Comparison of ENCODE assay signal across 28 cellular contexts in genomic region chr19:18906605-18907519, GRCh38. TPM values are rescaled to one million over a fixed set of nuclear protein-coding genes. Genes with fewer than 3 reads are reported as not detected.
DNase-seq lines count a peak whose midpoint lies in the region; ATAC-seq, FAIRE-seq and TF ChIP-seq lines count a peak whose summit lies in the region.
"Had no signal": no experiment of that assay in that cellular context is flagged by ENCODE, and none has a peak within 500 bp of the region (broad histone marks: within the 10 kb centered on the region; RNA-seq: fewer than 3 reads in every experiment).

No MANE protein-coding gene starts in this region.

- no peaks in the 10 kb centered on the region for H3K36me3 Mint-ChIP-seq in type B pancreatic cell
- H3K36me3 Mint-ChIP-seq in chondrocyte (ENCODE audit: low read depth) = peaks cover 13% of the 10 kb centered on the region

- ATAC-seq in left cardiac atrium = no peak
- ATAC-seq in heart right ventricle = no peak
- ATAC-seq: effector memory CD8-positive, alpha-beta T cell; stimulated activated naive B cell treated with anti-CD40 and anti-IgM and Interleukin-4, amounts not matched to agents 10 μg/mL and 1 μg/mL and 100 μg/mL, for 72 hours had no signal

- FAIRE-seq in frontal cortex (lab: Jason Lieb, UNC) = no peak

- TF ChIP-seq CTCF in heart right ventricle (IDR thresholded peaks at IDR 0.05) (no peak), type B pancreatic cell (conservative IDR thresholded peaks at IDR 0.05) (no peak), chondrocyte (IDR thresholded peaks at IDR 0.05) (no peak)

- no peak overlapping the region for H3K27ac ChIP-seq in heart right ventricle
- H3K27ac ChIP-seq: 22Rv1, colonic mucosa, GM23248, neutrophil, transverse colon had no signal

- 94% methylated on average over 36 of the region's 36 CpGs for WGBS in heart right ventricle, 2 donors

- H3K27ac Mint-ChIP-seq in type B pancreatic cell = no peak overlapping the region
- H3K27ac Mint-ChIP-seq in chondrocyte (ENCODE audit: unreplicated experiment) = no peak overlapping the region
- H3K27ac Mint-ChIP-seq: activated naive CD8-positive, alpha-beta T cell treated with anti-CD3 and anti-CD28 coated beads, Interleukin-2, amount 10 ng/mL, durations not matched to agents 7 days and 5 days; CD8-positive, alpha-beta memory T cell had no signal

- H3K36me3 ChIP-seq in heart right ventricle = peaks cover 0 to 90% (median 13%) of the 10 kb centered on the region in 9 donors

- intact Hi-C loops in left cardiac atrium (cut with DNase I) (no loop called here), heart right ventricle (cut with DNase I) (no loop called here)

- H3K27me3 Mint-ChIP-seq in type B pancreatic cell = no peaks in the 10 kb centered on the region
- H3K27me3 Mint-ChIP-seq in chondrocyte (ENCODE audit: low read depth) = no peaks in the 10 kb centered on the region
- H3K27me3 Mint-ChIP-seq: activated naive CD8-positive, alpha-beta T cell treated with anti-CD3 and anti-CD28 coated beads, Interleukin-2, amount 10 ng/mL, durations not matched to agents 7 days and 5 days; brain; CD8-positive, alpha-beta memory T cell; effector memory CD8-positive, alpha-beta T cell; stimulated activated naive B cell treated with anti-CD40 and anti-IgM and Interleukin-4, amounts not matched to agents 10 μg/mL and 1 μg/mL and 100 μg/mL, for 72 hours had no signal

- H3K27me3 ChIP-seq in heart right ventricle = no peaks in the 10 kb centered on the region
- H3K27me3 ChIP-seq: colonic mucosa, neutrophil, transverse colon had no signal

- no peaks in the 10 kb centered on the region for H3K4me1 Mint-ChIP-seq in type B pancreatic cell (ENCODE audit: unreplicated experiment)
- no peaks in the 10 kb centered on the region for H3K4me1 Mint-ChIP-seq in chondrocyte (ENCODE audit: low read depth)
- H3K4me1 Mint-ChIP-seq: activated naive CD8-positive, alpha-beta T cell treated with anti-CD3 and anti-CD28 coated beads, Interleukin-2, amount 10 ng/mL, durations not matched to agents 7 days and 5 days; brain had no signal

- no peak overlapping the region for H3K4me3 ChIP-seq in heart right ventricle
- H3K4me3 ChIP-seq: colonic mucosa, GM23248, smooth muscle cell, transverse colon had no signal

- H3K4me1 ChIP-seq in heart right ventricle = no peaks in the 10 kb centered on the region
- H3K4me1 ChIP-seq: colonic mucosa, transverse colon had no signal

- peak; percentile 18 for DNase-seq in left cardiac atrium
- DNase-seq in heart right ventricle = no peak
- peak; percentile 69 to 73 for DNase-seq in frontal cortex (ENCODE audit: low spot score in 2 of 2)
- DNase-seq in middle frontal gyrus (ENCODE audit: extremely low spot score, low spot score) = peak; percentile 40
- peak; percentile 67 for DNase-seq in type B pancreatic cell (ENCODE audit: extremely low spot score, unreplicated experiment)
- DNase-seq in Kasumi-1 (lab: John Stamatoyannopoulos, UW) = no peak
- DNase-seq in chondrocyte (ENCODE audit: low spot score) = no peak
- no peak for DNase-seq in NCI-H187 (lab: John Stamatoyannopoulos, UW)
- DNase-seq: activated naive CD8-positive, alpha-beta T cell treated with anti-CD3 and anti-CD28 coated beads, Interleukin-2, amount 10 ng/mL, durations not matched to agents 7 days and 5 days; CD8-positive, alpha-beta memory T cell; colonic mucosa; effector memory CD8-positive, alpha-beta T cell; foreskin melanocyte; GF-D8; GM23248; kidney glomerular epithelial cell; mammary epithelial cell; MM.1S; NCI-H1417; NCI-H774; retina; stimulated activated CD4-positive, alpha-beta T cell treated with anti-CD3 and anti-CD28 coated beads, Interleukin-4, amount 100 ng/mL, for 1 hour; stimulated activated naive B cell treated with anti-CD40 and anti-IgM and Interleukin-4, amounts not matched to agents 10 μg/mL and 1 μg/mL and 100 μg/mL, for 72 hours; transverse colon had no signal

- H3K4me3 Mint-ChIP-seq in type B pancreatic cell = no peak overlapping the region
- no peak overlapping the region for H3K4me3 Mint-ChIP-seq in chondrocyte (ENCODE audit: unreplicated experiment)
- H3K4me3 Mint-ChIP-seq: activated naive CD8-positive, alpha-beta T cell treated with anti-CD3 and anti-CD28 coated beads, Interleukin-2, amount 10 ng/mL, durations not matched to agents 7 days and 5 days; brain had no signal

- no peaks in the 10 kb centered on the region for H3K9me3 ChIP-seq in heart right ventricle
- H3K9me3 ChIP-seq: colonic mucosa, neutrophil, transverse colon had no signal

- H3K9me3 Mint-ChIP-seq in type B pancreatic cell (no peaks in the 10 kb centered on the region), chondrocyte (ENCODE audit: low read depth) (no peaks in the 10 kb centered on the region)
- H3K9me3 Mint-ChIP-seq: activated naive CD8-positive, alpha-beta T cell treated with anti-CD3 and anti-CD28 coated beads, Interleukin-2, amount 10 ng/mL, durations not matched to agents 7 days and 5 days; brain; CD8-positive, alpha-beta memory T cell; effector memory CD8-positive, alpha-beta T cell; stimulated activated naive B cell treated with anti-CD40 and anti-IgM and Interleukin-4, amounts not matched to agents 10 μg/mL and 1 μg/mL and 100 μg/mL, for 72 hours had no signal

RNA-seq across cellular contexts. Expression of gene CERS1, which starts 10.9 kb away (rescaled TPM):
- total RNA-seq in left cardiac atrium (1 to 10 TPM in 1 of 2 donors, under 1 TPM in 1; 0.80 to 2.1 TPM), heart right ventricle (1 to 10 TPM in 6 of 10 donors, under 1 TPM in 4; 0.42 to 3.3 (median 1.3) TPM), frontal cortex (21.2 TPM), type B pancreatic cell (ENCODE audit: low replicate concordance) (6.4 and 14.8 TPM in 2 replicates), chondrocyte (4.3 to 10.2 TPM (median 8.4 TPM) in 3 replicates)
- under 1 TPM; 0.37 to 0.49 TPM for polyA plus RNA-seq in heart right ventricle
- total RNA-seq: activated naive CD8-positive, alpha-beta T cell treated with anti-CD3 and anti-CD28 coated beads, Interleukin-2, amount 10 ng/mL, durations not matched to agents 7 days and 5 days; CD8-positive, alpha-beta memory T cell; transverse colon had no signal
- polyA plus RNA-seq: CD8-positive, alpha-beta memory T cell had no signal

RNA-seq across cellular contexts. Expression of gene COPE, which starts 12.3 kb away (rescaled TPM):
- total RNA-seq in left cardiac atrium = 100 to 1,000 TPM; 136 to 149 TPM
- total RNA-seq in heart right ventricle = 100 to 1,000 TPM; 102 to 157 (median 117) TPM
- 100 to 1,000 TPM; 166 to 302 TPM for polyA plus RNA-seq in heart right ventricle
- 92.5 TPM for total RNA-seq in frontal cortex
- total RNA-seq in type B pancreatic cell (ENCODE audit: low replicate concordance) = 171 and 213 TPM in 2 replicates
- total RNA-seq in chondrocyte = 175 to 205 TPM (median 189 TPM) in 3 replicates

RNA-seq across cellular contexts. Expression of gene DDX49, which starts 12.7 kb away (rescaled TPM):
- total RNA-seq in left cardiac atrium = 10 to 100 TPM; 23.6 to 24.2 TPM
- 10 to 100 TPM; 16.2 to 29.8 (median 21.3) TPM for total RNA-seq in heart right ventricle
- polyA plus RNA-seq in heart right ventricle = 10 to 100 TPM; 44.4 to 74.5 TPM
- 66.9 TPM for total RNA-seq in frontal cortex
- 58.3 and 58.5 TPM in 2 replicates for total RNA-seq in type B pancreatic cell (ENCODE audit: low replicate concordance)
- 47.0 to 57.4 TPM (median 50.6 TPM) in 3 replicates for total RNA-seq in chondrocyte

RNA-seq across cellular contexts. Expression of gene HOMER3, which starts 34.2 kb away (rescaled TPM):
- total RNA-seq in left cardiac atrium (10 to 100 TPM; 15.2 to 18.9 TPM), heart right ventricle (10 to 100 TPM; 10.4 to 23.2 (median 13.6) TPM), frontal cortex (20.4 TPM), type B pancreatic cell (ENCODE audit: low replicate concordance) (20.8 and 38.6 TPM in 2 replicates), chondrocyte (34.5 to 54.7 TPM (median 50.6 TPM) in 3 replicates)
- 10 to 100 TPM; 20.8 to 24.8 TPM for polyA plus RNA-seq in heart right ventricle

Comparison
In these comparisons a context has a peak if more than half of its experiments do, and no peak if none do; other contexts are left out.
1. DNase-seq: peak in left cardiac atrium (single experiment), frontal cortex (2 of 2), middle frontal gyrus (single experiment) and type B pancreatic cell (single experiment); none in heart right ventricle (0 of 2), Kasumi-1 (0 of 2), chondrocyte (single experiment) and NCI-H187 (0 of 2).